In the genomic region with DNA sequence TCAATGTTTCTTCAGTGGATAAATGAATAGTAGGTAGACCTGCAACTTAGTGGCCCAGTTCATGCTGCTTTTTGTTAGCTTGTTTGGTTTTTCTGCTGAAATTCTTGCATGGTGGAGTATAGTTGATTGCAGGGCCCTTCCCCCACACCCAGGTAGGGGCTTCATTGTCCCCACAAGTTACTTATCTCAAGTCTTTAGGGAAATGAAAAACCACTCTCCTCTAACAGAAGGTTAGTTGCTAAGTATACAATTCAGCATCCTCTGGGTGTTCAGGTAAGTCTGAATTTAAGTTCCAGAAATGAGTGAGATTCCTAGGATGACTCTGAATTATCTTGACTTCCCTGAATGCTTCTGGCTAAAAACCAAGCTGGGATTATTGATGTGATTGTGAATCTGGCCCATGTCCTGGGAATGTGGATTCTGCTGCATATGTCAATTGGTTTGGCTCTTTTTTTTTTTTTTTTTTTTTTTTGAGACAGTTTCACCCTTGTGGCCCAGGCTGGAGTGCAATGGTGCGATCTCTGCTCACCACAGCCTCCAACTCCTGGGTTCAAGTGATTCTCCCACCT, we compare ENCODE assay signal across 21 cellular contexts. TPM values are rescaled to one million over a fixed set of nuclear protein-coding genes. Genes with fewer than 3 reads are reported as not detected.
DNase-seq lines count a peak whose midpoint lies in the region; FAIRE-seq and TF ChIP-seq lines count a peak whose summit lies in the region.
"Had no signal": no experiment of that assay in that cellular context is flagged by ENCODE, and none has a peak within 500 bp of the region (broad histone marks: within the 10 kb centered on the region; RNA-seq: fewer than 3 reads in every experiment).

No MANE protein-coding gene starts in this region.

- no peaks in the 10 kb centered on the region for H3K27me3 Mint-ChIP-seq in mesothelial cell of epicardium (ENCODE audit: low read depth)

- peak; percentile 34 for DNase-seq in AG10803 (ENCODE audit: low read depth)
- DNase-seq in H1 (ENCODE audit: low read depth in 1 of 2, low spot score in 2 of 2), result no peak
- no peak for DNase-seq in mesothelial cell of epicardium (ENCODE audit: low spot score in 2 of 2, unreplicated experiment in 2 of 2)
- no peak for DNase-seq in NCI-H226
- no peak for DNase-seq in glomerular visceral epithelial cell (ENCODE audit: extremely low spot score)
- DNase-seq in T-helper 2 cell, result no peak
- no peak for DNase-seq in NCI-H2081 treated with DMSO at 0.1 percent for 48 hours (lab: John Stamatoyannopoulos, UW)
- DNase-seq: Calu3; CD8-positive, alpha-beta T cell; EL; MM.1S; NCI-H1092; NCI-H146; NCI-H2081; NCI-H510A treated with DMSO at 0.1 percent for 48 hours; NCI-H774; OCI-M1; SHP77 had no signal

- peaks cover 11% of the 10 kb centered on the region for H3K4me1 ChIP-seq in HUES48 (ENCODE audit: control insufficient read depth, insufficient read depth, low read length)
- peaks cover 0 to 6% (median 3%) of the 10 kb centered on the region in 4 experiments; a peak in 3 of 7 replicates for H3K4me1 ChIP-seq in H1 (replicated peaks in 1 of 4; ENCODE audit: control insufficient read depth in 3 of 4, insufficient read depth in 4 of 4, low read length in 3 of 4)

- TF ChIP-seq EP300 in H1 (IDR thresholded peaks at IDR 0.05; ENCODE audit: borderline replicate concordance in 1 of 2, low read depth in 2 of 2, low read length in 2 of 2), result no peak

- H2BK5ac ChIP-seq in H1 (ENCODE audit: low read depth, low read length), result no peak overlapping the region

- no peak overlapping the region for H2BK15ac ChIP-seq in H1 (ENCODE audit: low read length)

- no peak for TF ChIP-seq RAD21 in H1 (IDR thresholded peaks at IDR 0.05 in 1 of 2, conservative IDR thresholded peaks at IDR 0.05 in 1 of 2; ENCODE audit: low read depth in 2 of 2, low read length in 2 of 2)

- H3K4me3 Mint-ChIP-seq in mesothelial cell of epicardium, result no peak overlapping the region
- H3K4me3 Mint-ChIP-seq: CD8-positive, alpha-beta T cell had no signal

- H2AFZ ChIP-seq in H1 (ENCODE audit: low read length), result no peak overlapping the region

- no peak overlapping the region for H2BK120ac ChIP-seq in H1 (replicated peaks; ENCODE audit: low read depth, low read length)

- no peak overlapping the region for H2AK5ac ChIP-seq in H1 (ENCODE audit: low read depth, low read length)

- no peak overlapping the region for H4K8ac ChIP-seq in H1 (ENCODE audit: extremely low read depth, insufficient read depth, low read length)

- H3K23ac ChIP-seq in H1 (ENCODE audit: insufficient read length), result no peak overlapping the region

- no peaks in the 10 kb centered on the region for H3K9me3 Mint-ChIP-seq in mesothelial cell of epicardium
- H3K9me3 Mint-ChIP-seq: CD8-positive, alpha-beta T cell had no signal

- no peak overlapping the region for H3K56ac ChIP-seq in H1 (replicated peaks; ENCODE audit: insufficient read length, low read depth, low read length)

- H3K23me2 ChIP-seq in H1 (ENCODE audit: low read depth, low read length), result no peaks in the 10 kb centered on the region

- peak overlapping the region; percentile 8 for H3K27ac ChIP-seq in HUES48 (ENCODE audit: low read depth, low read length)
- H3K27ac ChIP-seq in H1 (ENCODE audit: low read depth, low read length), result no peak overlapping the region; the same call in 1 of the 2 replicates
- H3K27ac ChIP-seq: SK-N-MC had no signal

- no peak overlapping the region for H3K4ac ChIP-seq in H1 (replicated peaks; ENCODE audit: insufficient read length, low read depth, low read length)

- no peak overlapping the region for H3K4me2 ChIP-seq in H1 (ENCODE audit: insufficient read depth in 1 of 2, low read depth in 2 of 2, low read length in 2 of 2)

- no peak overlapping the region for H4K91ac ChIP-seq in H1 (replicated peaks; ENCODE audit: insufficient read length, low read length)

- FAIRE-seq in H1 (lab: Jason Lieb, UNC), result no peak
- FAIRE-seq: H54 had no signal

- H3K4me3 ChIP-seq in AG10803 (ENCODE audit: low read length) (no peak overlapping the region), HUES48 (ENCODE audit: low read depth, low read length) (no peak overlapping the region), H1 (ENCODE audit: extremely low read depth in 1 of 4, insufficient read depth in 2 of 4, low read depth in 3 of 4, low read length in 4 of 4) (no peak overlapping the region)
- H3K4me3 ChIP-seq: SK-N-MC had no signal

- H3K18ac ChIP-seq in H1 (ENCODE audit: extremely low read depth, low read length), result no peak overlapping the region

- peaks cover 4% of the 10 kb centered on the region; the same call in 1 of the 2 replicates for H3K79me1 ChIP-seq in H1 (ENCODE audit: low read depth, low read length)

- H3K9me3 ChIP-seq in HUES48 (ENCODE audit: control insufficient read depth, insufficient read depth, low read length) (no peaks in the 10 kb centered on the region), H1 (ENCODE audit: insufficient read depth in 2 of 2, low read depth in 1 of 2, low read length in 1 of 2) (no peaks in the 10 kb centered on the region)

- POLR2A ChIA-PET in H1 (lab: Charles Lee; ENCODE audit: partially characterized antibody), result interaction anchor here (1.3 to 1.6 kb wide), 2 partner anchors 10 to 40 kb away, joined by 3 to 4 read pairs; no protein-coding TSS in a partner anchor

- H3K9ac ChIP-seq in HUES48 (ENCODE audit: low read depth, low read length) (no peak overlapping the region), H1 (replicated peaks in 1 of 4; ENCODE audit: extremely low read depth in 1 of 4, low read depth in 3 of 4, low read length in 3 of 4) (no peak overlapping the region)

- peak overlapping the region; percentile 10 for H4K5ac ChIP-seq in H1 (ENCODE audit: insufficient read length, low read depth, low read length)

- no peak overlapping the region for H2BK20ac ChIP-seq in H1 (ENCODE audit: low read length)

- H3K36me3 Mint-ChIP-seq in mesothelial cell of epicardium, result peaks cover 2% of the 10 kb centered on the region

- no peak overlapping the region for H3K14ac ChIP-seq in H1 (ENCODE audit: insufficient read length)

- 71% methylated on average over 1 of the region's 1 CpG; no CpG with 5 or more reads in 1 of the 2 experiments for WGBS in H1 (ENCODE audit: extremely low coverage in 1 of 2, insufficient coverage in 1 of 2, insufficient read length in 1 of 2, insufficient replicate concordance in 2 of 2, low coverage in 1 of 2, low lambda C conversion rate in 2 of 2, missing lambda C conversion rate in 1 of 2), 2 experiments

- H3K27ac Mint-ChIP-seq in mesothelial cell of epicardium, result peak overlapping the region; percentile 66
- H3K27ac Mint-ChIP-seq: CD8-positive, alpha-beta T cell had no signal

- TF ChIP-seq CTCF in AG10803 (conservative IDR thresholded peaks at IDR 0.05; ENCODE audit: low read length) (no peak), H1 (IDR thresholded peaks at IDR 0.05; ENCODE audit: control extremely low read depth in 1 of 3, insufficient read depth in 1 of 3, low read depth in 1 of 3, low read length in 3 of 3) (no peak), mesothelial cell of epicardium (IDR thresholded peaks at IDR 0.05; ENCODE audit: unreplicated experiment) (no peak)

- H2BK12ac ChIP-seq in H1 (ENCODE audit: low read depth, low read length), result no peak overlapping the region

- H3K27me3 ChIP-seq in HUES48 (ENCODE audit: control insufficient read depth, insufficient read depth, low read length) (no peaks in the 10 kb centered on the region), H1 (replicated peaks in 1 of 4; ENCODE audit: control insufficient read depth in 3 of 4, extremely low read depth in 1 of 4, insufficient read depth in 3 of 4, low read length in 3 of 4) (no peaks in the 10 kb centered on the region)

- peaks cover 0 to 6% of the 10 kb centered on the region in 2 experiments; a peak in 1 of 4 replicates for H3K79me2 ChIP-seq in H1 (ENCODE audit: control insufficient read depth in 1 of 2, insufficient read depth in 2 of 2, low read length in 2 of 2)

- H4K20me1 ChIP-seq in H1 (replicated peaks in 1 of 2; ENCODE audit: control insufficient read depth in 1 of 2, insufficient read depth in 2 of 2, low read length in 2 of 2), result peaks cover 1 to 6% of the 10 kb centered on the region in 2 experiments

- no peak for TF ChIP-seq POLR2A in H1 (IDR thresholded peaks at IDR 0.05; ENCODE audit: control extremely low read depth in 1 of 2, low read depth in 2 of 2, low read length in 2 of 2)

- CTCF ChIA-PET in H1 (lab: Charles Lee; ENCODE audit: partially characterized antibody), result no interaction called here

- H3K36me3 ChIP-seq in HUES48 (ENCODE audit: control insufficient read depth, insufficient read depth, low read length) (peaks cover 8% of the 10 kb centered on the region), H1 (ENCODE audit: control insufficient read depth in 2 of 4, insufficient read depth in 4 of 4, low read length in 3 of 4) (no peaks in the 10 kb centered on the region)

- H3K4me1 Mint-ChIP-seq in mesothelial cell of epicardium, result peaks cover 24% of the 10 kb centered on the region

TF ChIP-seq in H1, 55 proteins besides CTCF, POLR2A, EP300 and RAD21:
- no peak for TF ChIP-seq FOSL1 (IDR thresholded peaks at IDR 0.05; ENCODE audit: insufficient read depth, low read depth, low read length)
- no peak for TF ChIP-seq POU5F1 (IDR thresholded peaks at IDR 0.05; ENCODE audit: low read depth, low read length)

RNA-seq across cellular contexts. Expression of a gene that starts 40.3 kb away (rescaled TPM):
- 34.8 and 35.0 TPM in 2 replicates for total RNA-seq in H1 (2021; fragmentation: NEBNext Ultra II Directional; extraction: Animal tissue kit (Norgen Biotek cat#: 25700))
- 17.5 and 20.7 TPM in 2 replicates for polyA plus RNA-seq in H1 (2011; rRNA removed)
- polyA plus RNA-seq in H1 (2011; cell fraction: cytosol; rRNA removed), result 25.8 TPM
- 17.6 TPM for polyA plus RNA-seq in H1 (2011; cell fraction: nucleus; rRNA removed)
- polyA plus RNA-seq in H1 (2012, experiment 1 of 2), result 20.9 to 24.3 TPM (median 22.9 TPM) in 4 replicates
- 12.5 TPM for polyA plus RNA-seq in H1 (2012, experiment 2 of 2)
- polyA plus RNA-seq in H1 (2013, experiment 1 of 2), result 18.5 TPM
- 18.3 TPM for polyA plus RNA-seq in H1 (2013, experiment 2 of 2)
- 31.9 and 40.7 TPM in 2 replicates for polyA minus RNA-seq in H1 (2011; rRNA and poly(A)+ RNA removed)
- polyA minus RNA-seq in H1 (2011; cell fraction: cytosol; rRNA and poly(A)+ RNA removed), result 24.0 TPM
- polyA minus RNA-seq in H1 (2011; cell fraction: nucleus; rRNA and poly(A)+ RNA removed), result 18.7 TPM
- total RNA-seq in mesothelial cell of epicardium, result 30.4 to 33.9 TPM (median 30.8 TPM) in 3 replicates

RNA-seq across cellular contexts. Expression of a gene that starts 50.4 kb away (rescaled TPM):
- 87.3 and 88.1 TPM in 2 replicates for total RNA-seq in H1 (2021; fragmentation: NEBNext Ultra II Directional; extraction: Animal tissue kit (Norgen Biotek cat#: 25700))
- polyA plus RNA-seq in H1 (2011; rRNA removed), result 49.3 and 80.4 TPM in 2 replicates
- polyA plus RNA-seq in H1 (2011; cell fraction: cytosol; rRNA removed), result 66.5 TPM
- 41.6 TPM for polyA plus RNA-seq in H1 (2011; cell fraction: nucleus; rRNA removed)
- polyA plus RNA-seq in H1 (2012, experiment 1 of 2), result 89.0 to 112 TPM (median 92.9 TPM) in 4 replicates
- polyA plus RNA-seq in H1 (2012, experiment 2 of 2), result 23.3 TPM
- 84.5 TPM for polyA plus RNA-seq in H1 (2013, experiment 1 of 2)
- polyA plus RNA-seq in H1 (2013, experiment 2 of 2), result 88.9 TPM
- polyA minus RNA-seq in H1 (2011; rRNA and poly(A)+ RNA removed), result 72.0 and 72.8 TPM in 2 replicates
- polyA minus RNA-seq in H1 (2011; cell fraction: cytosol; rRNA and poly(A)+ RNA removed), result 33.8 TPM
- 26.7 TPM for polyA minus RNA-seq in H1 (2011; cell fraction: nucleus; rRNA and poly(A)+ RNA removed)
- total RNA-seq in mesothelial cell of epicardium, result 52.6 to 54.1 TPM (median 53.2 TPM) in 3 replicates
